Comparison of ENCODE assay signal across 8 cellular contexts in genomic region chr17:17496189-17497064, GRCh38. TPM values are rescaled to one million over a fixed set of nuclear protein-coding genes. Genes with fewer than 3 reads are reported as not detected.
DNase-seq lines count a peak whose midpoint lies in the region; ATAC-seq, FAIRE-seq and TF ChIP-seq lines count a peak whose summit lies in the region.

A gene with protein sequence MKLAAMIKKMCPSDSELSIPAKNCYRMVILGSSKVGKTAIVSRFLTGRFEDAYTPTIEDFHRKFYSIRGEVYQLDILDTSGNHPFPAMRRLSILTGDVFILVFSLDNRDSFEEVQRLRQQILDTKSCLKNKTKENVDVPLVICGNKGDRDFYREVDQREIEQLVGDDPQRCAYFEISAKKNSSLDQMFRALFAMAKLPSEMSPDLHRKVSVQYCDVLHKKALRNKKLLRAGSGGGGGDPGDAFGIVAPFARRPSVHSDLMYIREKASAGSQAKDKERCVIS (minus strand): TSS chr17:17496395. CDS start chr17:17496181, 214 bp downstream.

- H4K91ac ChIP-seq in IMR-90 (ENCODE audit: insufficient read depth, low read depth, low read length), result no peak within 1 kb of the TSS

- in situ Hi-C loops in IMR-90 (cut with MboI; ENCODE audit: low sequenced_read_pairs), result loop anchor here (5.0 kb wide), 2 partner anchors 139 to 146 kb away; no protein-coding TSS in a partner anchor

- CTCF ChIA-PET in CD4-positive, alpha-beta T cell (lab: Charles Lee), result interaction anchor here (0.5 to 2.3 kb wide), 26 partner anchors 10 to 780 kb away, joined by 3 to 28 read pairs (median 4); partner anchors contain the start of genes MED9 and PEMT
- CTCF ChIA-PET in IMR-90 (lab: Yijun Ruan, JAX), result interaction anchor here (0.6 to 2.1 kb wide), 17 partner anchors 12 to 152 kb away, joined by 3 to 13 read pairs (median 3); no protein-coding TSS in a partner anchor

- peaks cover 10% of the 10 kb centered on the region for H3K27me3 Mint-ChIP-seq in CD4-positive, alpha-beta T cell

- H2BK15ac ChIP-seq in IMR-90 (ENCODE audit: low read depth, low read length), result no peak within 1 kb of the TSS

- H2AK9ac ChIP-seq in IMR-90 (replicated peaks; ENCODE audit: low read depth, low read length, poor library complexity), result peak within 1 kb of the TSS; percentile 92

- 0% methylated on average over 31 of the region's 93 CpGs; no CpG with 5 or more reads in 1 of the 2 experiments for WGBS in IMR-90 (ENCODE audit: extremely low coverage in 2 of 2, insufficient read length in 1 of 2), 2 experiments

- H4K5ac ChIP-seq in IMR-90 (ENCODE audit: low read depth, low read length), result peak within 1 kb of the TSS; percentile 9; the same call in 1 of the 2 replicates

- peak; percentile 56 to 81 (median 71) for DNase-seq in CD4-positive, alpha-beta T cell
- peak; percentile 81 for DNase-seq in IMR-90
- DNase-seq in SHP77 treated with DMSO at 0.1 percent for 48 hours (lab: John Stamatoyannopoulos, UW), result peak; percentile 92
- peak; percentile 24 to 71 (median 53) for DNase-seq in activated naive CD4-positive, alpha-beta T cell (lab: John Stamatoyannopoulos, UW)
- peak; percentile 98 to 99 for DNase-seq in frontal cortex (ENCODE audit: low spot score in 2 of 2)

- peak; percentile 98 for TF ChIP-seq POLR2A in IMR-90 (IDR thresholded peaks at IDR 0.05; ENCODE audit: low read depth, low read length)

- no peak within 1 kb of the TSS for H3K27ac ChIP-seq in CD4-positive, alpha-beta T cell (ENCODE audit: low read depth, low read length)
- H3K27ac ChIP-seq in IMR-90 (ENCODE audit: insufficient read depth, low read length) (peak within 1 kb of the TSS; percentile 6; the same call in 1 of the 2 replicates), neutrophil (peak within 1 kb of the TSS; percentile 42)

- dilution Hi-C loops in IMR-90 (cut with HindIII; ENCODE audit: low sequenced_read_pairs, unreplicated experiment), result no loop called here

- peak within 1 kb of the TSS; percentile 82 for H3K4me3 Mint-ChIP-seq in CD4-positive, alpha-beta T cell

- peak; percentile 92 for TF ChIP-seq CTCF in CD4-positive, alpha-beta T cell (IDR thresholded peaks at IDR 0.05)
- TF ChIP-seq CTCF in IMR-90 (conservative IDR thresholded peaks at IDR 0.05; ENCODE audit: low read depth, low read length), result peak; percentile 94
- peak; percentile 93 for TF ChIP-seq CTCF in neutrophil (IDR thresholded peaks at IDR 0.05)
- no peak for TF ChIP-seq CTCF in subcutaneous adipose tissue (IDR thresholded peaks at IDR 0.05; ENCODE audit: low read depth)

- H3K4ac ChIP-seq in IMR-90 (ENCODE audit: low read depth, low read length), result peak within 1 kb of the TSS; percentile 2; the same call in 1 of the 2 replicates

- peak; percentile 85 for ATAC-seq in CD4-positive, alpha-beta T cell (ENCODE audit: poor library complexity)
- ATAC-seq in GM21367 (IDR thresholded peaks at IDR 0.05; ENCODE audit: unreplicated experiment), result peak; percentile 54
- peak; percentile 93 for ATAC-seq in IMR-90 (ENCODE audit: low read depth)

- no peak within 1 kb of the TSS for H3K56ac ChIP-seq in IMR-90 (ENCODE audit: extremely low read depth, insufficient read depth, low read length)

- H4K8ac ChIP-seq in IMR-90 (ENCODE audit: low read depth in 2 of 2, low read length in 2 of 2), result peak within 1 kb of the TSS; percentile 27 to 61; a peak in 3 of 4 replicates

- BruUV-seq in IMR-90 (replicated peaks; lab: Mats Ljungman, UMichigan), result no TSS peak

- H3K14ac ChIP-seq in IMR-90 (replicated peaks; ENCODE audit: low read depth, low read length), result peak within 1 kb of the TSS; percentile 63; the same call in 1 of the 2 replicates

- peak within 1 kb of the TSS; percentile 93 for H2AFZ ChIP-seq in IMR-90 (replicated peaks; ENCODE audit: low read length, poor library complexity)

- H3K4me2 ChIP-seq in IMR-90 (ENCODE audit: low read depth, low read length), result peak within 1 kb of the TSS; percentile 94

- no peak for FAIRE-seq in frontal cortex (lab: Jason Lieb, UNC)

- no peak within 1 kb of the TSS for H3K18ac ChIP-seq in IMR-90 (ENCODE audit: low read depth, low read length)

- peaks cover 7% of the 10 kb centered on the region; the same call in 1 of the 2 replicates for H4K20me1 ChIP-seq in IMR-90 (ENCODE audit: insufficient read depth, low read length)

- H3K9me3 ChIP-seq in CD4-positive, alpha-beta T cell (ENCODE audit: control insufficient read depth, low read length), result no peaks in the 10 kb centered on the region
- H3K9me3 ChIP-seq in IMR-90 (ENCODE audit: control insufficient read depth, insufficient read depth, low read length) (no peaks in the 10 kb centered on the region; the same call in 1 of the 2 replicates), neutrophil (no peaks in the 10 kb centered on the region)

- H3K4me1 Mint-ChIP-seq in CD4-positive, alpha-beta T cell (ENCODE audit: low read depth), result peaks cover 7% of the 10 kb centered on the region

- peak within 1 kb of the TSS; percentile 97 for H3K23ac ChIP-seq in IMR-90 (ENCODE audit: low read depth, low read length)

- H3K36me3 Mint-ChIP-seq in CD4-positive, alpha-beta T cell (ENCODE audit: low read depth), result no peaks in the 10 kb centered on the region

- H2BK20ac ChIP-seq in IMR-90 (ENCODE audit: low read depth, low read length), result peak within 1 kb of the TSS; percentile 38; the same call in 1 of the 2 replicates

- peak within 1 kb of the TSS; percentile 55 for H3K9ac ChIP-seq in IMR-90 (ENCODE audit: low read depth, low read length)

- H3K36me3 ChIP-seq in IMR-90 (ENCODE audit: control insufficient read depth, insufficient read depth, low read length) (peaks cover 10% of the 10 kb centered on the region; the same call in 1 of the 2 replicates), neutrophil (peaks cover 18% of the 10 kb centered on the region)

- H3K79me1 ChIP-seq in IMR-90 (ENCODE audit: low read depth in 1 of 2, low read length in 2 of 2), result peaks cover under 1 to 6% of the 10 kb centered on the region in 2 experiments; a peak in 2 of 4 replicates

- no peaks in the 10 kb centered on the region for H3K9me1 ChIP-seq in IMR-90 (ENCODE audit: insufficient read depth, low read length)

- H2AK5ac ChIP-seq in IMR-90 (ENCODE audit: low read depth, low read length), result peak within 1 kb of the TSS; percentile 88

- no peak within 1 kb of the TSS for H3K27ac Mint-ChIP-seq in CD4-positive, alpha-beta T cell

- H3K4me3 ChIP-seq in IMR-90 (ENCODE audit: insufficient read depth, low read depth, low read length) (peak within 1 kb of the TSS; percentile 63), neutrophil (ENCODE audit: low read depth in 1 of 2, low read length in 1 of 2) (peak within 1 kb of the TSS; percentile 67 to 73)

- peak; percentile 82 for TF ChIP-seq RAD21 in IMR-90 (IDR thresholded peaks at IDR 0.05; ENCODE audit: low read length)

- intact Hi-C loops in CD4-positive, alpha-beta T cell (cut with DNase I, micrococcal nuclease), result loop anchor here (1.0 to 2.0 kb wide), 5 partner anchors 20 to 422 kb away; partner anchors contain the start of gene MED9 (in 1 of the 2)
- intact Hi-C loops in IMR-90 (cut with micrococcal nuclease), result loop anchor here (1.0 to 5.0 kb wide), 4 partner anchors 74 to 145 kb away; no protein-coding TSS in a partner anchor

- H3K9me3 Mint-ChIP-seq in CD4-positive, alpha-beta T cell, result no peaks in the 10 kb centered on the region

- H3K4me1 ChIP-seq in IMR-90 (ENCODE audit: control insufficient read depth, insufficient read depth, low read length), result peaks cover 7% of the 10 kb centered on the region; the same call in 1 of the 2 replicates
- peaks cover 18 to 27% of the 10 kb centered on the region in 2 experiments for H3K4me1 ChIP-seq in neutrophil (ENCODE audit: control insufficient read depth in 1 of 2, insufficient read depth in 1 of 2, low read depth in 1 of 2, low read length in 1 of 2)

- POLR2A ChIA-PET in CD4-positive, alpha-beta T cell (lab: Charles Lee), result interaction anchor here (0.6 to 1.6 kb wide), 7 partner anchors 16 to 340 kb away, joined by 3 to 5 read pairs (median 3); partner anchors contain the start of gene PEMT
- POLR2A ChIA-PET in IMR-90 (lab: Charles Lee; ENCODE audit: unreplicated experiment), result interaction anchor here (0.5 to 1.0 kb wide), 9 partner anchors 15 to 165 kb away, joined by 3 to 5 read pairs (median 3); no protein-coding TSS in a partner anchor

- peaks cover 8% of the 10 kb centered on the region for H3K27me3 ChIP-seq in CD4-positive, alpha-beta T cell (ENCODE audit: control insufficient read depth, insufficient read depth, low read length)
- peaks cover 3% of the 10 kb centered on the region; the same call in 1 of the 2 replicates for H3K27me3 ChIP-seq in IMR-90 (ENCODE audit: control insufficient read depth, insufficient read depth, low read length)
- peaks cover 55% of the 10 kb centered on the region for H3K27me3 ChIP-seq in neutrophil

- H2BK120ac ChIP-seq in IMR-90 (ENCODE audit: low read depth, low read length), result no peak within 1 kb of the TSS

- H2BK5ac ChIP-seq in IMR-90 (ENCODE audit: low read depth, low read length, poor library complexity, severe bottlenecking), result no peak within 1 kb of the TSS

TF ChIP-seq in IMR-90, 13 proteins besides CTCF, POLR2A, EP300 and RAD21:
- no peak for TF ChIP-seq MXI1 (IDR thresholded peaks at IDR 0.05; ENCODE audit: borderline replicate concordance, low read depth, low read length)
- TF ChIP-seq MAZ (IDR thresholded peaks at IDR 0.05; ENCODE audit: borderline replicate concordance, low read depth, low read length), result peak; percentile 70; the same call in 1 of the 2 replicates
- TF ChIP-seq SMC3 (IDR thresholded peaks at IDR 0.05; ENCODE audit: low read depth, low read length), result peak; percentile 94
- TF ChIP-seq, protein P1, sequence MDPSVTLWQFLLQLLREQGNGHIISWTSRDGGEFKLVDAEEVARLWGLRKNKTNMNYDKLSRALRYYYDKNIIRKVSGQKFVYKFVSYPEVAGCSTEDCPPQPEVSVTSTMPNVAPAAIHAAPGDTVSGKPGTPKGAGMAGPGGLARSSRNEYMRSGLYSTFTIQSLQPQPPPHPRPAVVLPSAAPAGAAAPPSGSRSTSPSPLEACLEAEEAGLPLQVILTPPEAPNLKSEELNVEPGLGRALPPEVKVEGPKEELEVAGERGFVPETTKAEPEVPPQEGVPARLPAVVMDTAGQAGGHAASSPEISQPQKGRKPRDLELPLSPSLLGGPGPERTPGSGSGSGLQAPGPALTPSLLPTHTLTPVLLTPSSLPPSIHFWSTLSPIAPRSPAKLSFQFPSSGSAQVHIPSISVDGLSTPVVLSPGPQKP (IDR thresholded peaks at IDR 0.05; ENCODE audit: borderline replicate concordance, low read depth, low read length), result no peak
- TF ChIP-seq CEBPB (IDR thresholded peaks at IDR 0.05; ENCODE audit: low read depth, low read length), result no peak

RNA-seq across cellular contexts. Expression of the gene that starts here (rescaled TPM):
- 1 to 10 TPM; 1.8 to 2.0 TPM for total RNA-seq in CD4-positive, alpha-beta T cell
- total RNA-seq in IMR-90 (2012; rRNA removed), result 0.54 and 1.1 TPM in 2 replicates
- 1.4 and 1.8 TPM in 2 replicates for polyA plus RNA-seq in IMR-90 (2012; rRNA removed)
- polyA plus RNA-seq in IMR-90 (2012; cell fraction: cytosol; rRNA removed), result 1.2 and 5.9 TPM in 2 replicates
- polyA plus RNA-seq in IMR-90 (2012; cell fraction: nucleus; rRNA removed; ENCODE audit: low replicate concordance), result 8.4 and 9.1 TPM in 2 replicates
- 11.0 TPM for total RNA-seq in frontal cortex
- total RNA-seq in subcutaneous adipose tissue, result 100 to 1,000 TPM; 140 to 294 (median 198) TPM

Comparison
In these comparisons a context has a peak if more than half of its experiments do, and no peak if none do; other contexts are left out.
1. RNA of the gene that starts here (total RNA-seq): 140 to 294 TPM in subcutaneous adipose tissue; 11.0 TPM in frontal cortex (single experiment), 1.8 to 2.0 TPM in CD4-positive, alpha-beta T cell and 0.54 to 1.1 TPM in IMR-90; every median in the first group is over 10 times any median in the second.
2. Peak in every context shown above with its lines, with median percentiles within 50 percentile points of each other: ATAC-seq and DNase-seq.